In genomic region chr7:944744-945143, GRCh38 we compare ENCODE assay signal across 22 cellular contexts. TPM values are rescaled to one million over a fixed set of nuclear protein-coding genes. Genes with fewer than 3 reads are reported as not detected.
DNase-seq lines count a peak whose midpoint lies in the region; ATAC-seq and TF ChIP-seq lines count a peak whose summit lies in the region.
"Had no signal": no experiment of that assay in that cellular context is flagged by ENCODE, and none has a peak within 500 bp of the region (broad histone marks: within the 10 kb centered on the region; RNA-seq: fewer than 3 reads in every experiment).

No MANE protein-coding gene starts in this region.

- peak overlapping the region; percentile 87 for H3K4me2 ChIP-seq in PC-9
- H3K4me2 ChIP-seq: neural progenitor cell had no signal

- peaks cover 51% of the 10 kb centered on the region for H3K4me1 ChIP-seq in PC-9 (replicated peaks; ENCODE audit: insufficient read depth)
- H3K4me1 ChIP-seq in duodenal mucosa (ENCODE audit: control insufficient read depth in 1 of 2, insufficient read depth in 2 of 2, low read length in 2 of 2), result peaks cover 19 to 22% of the 10 kb centered on the region in 2 donors
- H3K4me1 ChIP-seq in muscle layer of duodenum (ENCODE audit: control insufficient read depth in 1 of 2, insufficient read depth in 2 of 2, low read length in 2 of 2), result no peaks in the 10 kb centered on the region
- peaks cover 0 to 16% (median 2%) of the 10 kb centered on the region in 4 donors for H3K4me1 ChIP-seq in upper lobe of left lung
- H3K4me1 ChIP-seq in BE2C, result no peaks in the 10 kb centered on the region
- H3K4me1 ChIP-seq: adrenal gland, neural progenitor cell, right atrium auricular region had no signal

- TF ChIP-seq EP300 in upper lobe of left lung (IDR thresholded peaks at IDR 0.05), result no peak

- CTCF ChIA-PET in PC-9 (lab: Charles Lee), result no interaction called here

- H3K4me3 ChIP-seq in PC-9, result peak overlapping the region; percentile 45; the same call in 1 of the 2 replicates
- H3K4me3 ChIP-seq in duodenal mucosa (ENCODE audit: low read depth in 1 of 2, low read length in 2 of 2), result peak overlapping the region; percentile 37 to 57
- no peak overlapping the region for H3K4me3 ChIP-seq in muscle layer of duodenum (ENCODE audit: low read depth in 1 of 2, low read length in 2 of 2)
- H3K4me3 ChIP-seq in upper lobe of left lung, result peak overlapping the region in 3 of 4 donors; percentile 40 to 50 (median 45)
- no peak overlapping the region for H3K4me3 ChIP-seq in BE2C (ENCODE audit: low read depth, low read length)
- H3K4me3 ChIP-seq: adrenal gland, neural progenitor cell, right atrium auricular region, SK-N-MC had no signal

- H3K9ac ChIP-seq in duodenal mucosa (ENCODE audit: low read depth in 1 of 2, low read length in 2 of 2), result peak overlapping the region; percentile 61 to 84
- H3K9ac ChIP-seq: neural progenitor cell had no signal

- H3K79me2 ChIP-seq in PC-9 (ENCODE audit: low read depth), result peaks cover 38% of the 10 kb centered on the region

- no peak for TF ChIP-seq CTCF in PC-9 (conservative IDR thresholded peaks at IDR 0.05)
- no peak for TF ChIP-seq CTCF in upper lobe of left lung (IDR thresholded peaks at IDR 0.05)
- no peak for TF ChIP-seq CTCF in BE2C (IDR thresholded peaks at IDR 0.05; ENCODE audit: low read depth, low read length)

- H3F3A ChIP-seq in PC-9 (ENCODE audit: insufficient read depth, low read depth), result peaks cover 47% of the 10 kb centered on the region

- H3K36me3 ChIP-seq in PC-9 (ENCODE audit: low read depth), result no peaks in the 10 kb centered on the region
- no peaks in the 10 kb centered on the region for H3K36me3 ChIP-seq in duodenal mucosa (ENCODE audit: control insufficient read depth in 1 of 2, insufficient read depth in 2 of 2, low read length in 2 of 2)
- no peaks in the 10 kb centered on the region for H3K36me3 ChIP-seq in muscle layer of duodenum (ENCODE audit: control insufficient read depth in 1 of 2, insufficient read depth in 2 of 2, low read length in 2 of 2)
- no peaks in the 10 kb centered on the region for H3K36me3 ChIP-seq in upper lobe of left lung
- H3K36me3 ChIP-seq in BE2C, result no peaks in the 10 kb centered on the region
- H3K36me3 ChIP-seq: adrenal gland, neural progenitor cell, right atrium auricular region had no signal

- intact Hi-C loops in PC-9 (cut with micrococcal nuclease; ENCODE audit: unreplicated experiment), result loop anchor here (1.0 kb wide), 2 partner anchors 8 to 17 kb away; no protein-coding TSS in a partner anchor

- POLR2A ChIA-PET in PC-9 (lab: Charles Lee; ENCODE audit: unreplicated experiment), result interaction anchor here (0.6 kb wide), 2 partner anchors 21 to 113 kb away, joined by 3 read pairs; no protein-coding TSS in a partner anchor

- H4K20me1 ChIP-seq in PC-9 (ENCODE audit: insufficient read depth), result no peaks in the 10 kb centered on the region

- no peak for TF ChIP-seq POLR2A in upper lobe of left lung (IDR thresholded peaks at IDR 0.05)

- H3K9me2 ChIP-seq in PC-9 (ENCODE audit: insufficient read depth), result no peaks in the 10 kb centered on the region

- 84 to 86% methylated on average over 5 of the region's 5 CpGs for WGBS in upper lobe of left lung, 2 donors

- H3K27me3 ChIP-seq in PC-9 (ENCODE audit: insufficient read depth, low read depth) (no peaks in the 10 kb centered on the region), duodenal mucosa (ENCODE audit: control insufficient read depth in 1 of 2, insufficient read depth in 2 of 2, low read length in 2 of 2) (no peaks in the 10 kb centered on the region), muscle layer of duodenum (ENCODE audit: low read depth, low read length) (no peaks in the 10 kb centered on the region), upper lobe of left lung (no peaks in the 10 kb centered on the region), BE2C (no peaks in the 10 kb centered on the region)
- H3K27me3 ChIP-seq: adrenal gland, right atrium auricular region had no signal

- ATAC-seq in upper lobe of left lung (ENCODE audit: low FRiP score in 2 of 2) (no peak), GM18861 (IDR thresholded peaks at IDR 0.05; ENCODE audit: unreplicated experiment) (no peak), GM21576 (IDR thresholded peaks at IDR 0.05; ENCODE audit: unreplicated experiment) (no peak)

- H3K27ac ChIP-seq in PC-9 (peak overlapping the region; percentile 85), duodenal mucosa (ENCODE audit: low read depth, low read length) (peak overlapping the region; percentile 90), muscle layer of duodenum (ENCODE audit: low read length) (peak overlapping the region; percentile 8), upper lobe of left lung (peak overlapping the region in 3 of 4 donors; percentile 77 to 89 (median 80))
- H3K27ac ChIP-seq: adrenal gland, neural progenitor cell, right atrium auricular region, SK-N-MC had no signal

- DNase-seq in PC-9 (no peak), upper lobe of left lung (no peak), BE2C (no peak)
- DNase-seq: adrenal gland; central memory CD4-positive, alpha-beta T cell; effector memory CD4-positive, alpha-beta T cell; head of caudate nucleus; NCI-H1417; NCI-H69; stimulated activated naive CD4-positive, alpha-beta T cell treated with Interleukin-2 at 50 U/mL for 16 hours; T-helper 9 cell had no signal

- no peak overlapping the region for H2AFZ ChIP-seq in PC-9
- H2AFZ ChIP-seq: neural progenitor cell had no signal

- no TSS peak for BruUV-seq in PC-9 (replicated peaks; lab: Mats Ljungman, UMichigan)

- H3K9me3 ChIP-seq in PC-9 (ENCODE audit: insufficient read depth, low read depth), result 0 out of 2 replicates have a peak, but pooled peaks cover 3% of the 10 kb centered on the region
- H3K9me3 ChIP-seq in duodenal mucosa (ENCODE audit: control insufficient read depth in 1 of 2, low read length in 2 of 2), result no peaks in the 10 kb centered on the region
- peaks cover 0 to 4% of the 10 kb centered on the region in 2 donors for H3K9me3 ChIP-seq in muscle layer of duodenum (ENCODE audit: control insufficient read depth in 1 of 2, low read length in 2 of 2)
- H3K9me3 ChIP-seq in upper lobe of left lung, result peaks cover 0 to 5% (median 0%) of the 10 kb centered on the region in 4 donors
- H3K9me3 ChIP-seq in BE2C, result no peaks in the 10 kb centered on the region; the same call in 1 of the 2 replicates
- H3K9me3 ChIP-seq: adrenal gland, right atrium auricular region had no signal

RNA-seq across cellular contexts. Expression of gene ADAP1, which starts 9.7 kb away (rescaled TPM):
- 73.9 and 102 TPM in 2 replicates for total RNA-seq in PC-9 (2021)
- 100 to 1,000 TPM in 1 of 6 donors, 10 to 100 TPM in 5; 31.0 to 109 (median 37.5) TPM for total RNA-seq in upper lobe of left lung
- polyA plus RNA-seq in BE2C (2012; ENCODE audit: insufficient read depth, insufficient read length, low read depth), result 37.8 TPM

RNA-seq across cellular contexts. Expression of gene COX19, which starts 30.6 kb away (rescaled TPM):
- total RNA-seq in PC-9 (2021) (28.9 and 29.3 TPM in 2 replicates), upper lobe of left lung (10 to 100 TPM in 4 of 6 donors, 1 to 10 TPM in 2; 9.1 to 25.1 (median 11.5) TPM)
- polyA plus RNA-seq in BE2C (2012; ENCODE audit: insufficient read depth, insufficient read length, low read depth), result 18.8 TPM

RNA-seq across cellular contexts. Expression of gene CYP2W1, which starts 38.2 kb away (rescaled TPM):
- total RNA-seq in PC-9 (2021) (0.63 TPM in 1 of 2 replicates, not detected in the other), upper lobe of left lung (not detected)
- 0.19 TPM for polyA plus RNA-seq in BE2C (2012; ENCODE audit: insufficient read depth, insufficient read length, low read depth)
- total RNA-seq: activated CD8-positive, alpha-beta memory T cell treated with anti-CD3 and anti-CD28 coated beads for 36 hours; fibroblast of lung; HT1080; mesenteric fat pad; right atrium auricular region had no signal
- polyA plus RNA-seq: fibroblast of lung had no signal

Comparison
In these comparisons a context has a peak if more than half of its experiments do, and no peak if none do; other contexts are left out.
1. H3K27ac ChIP-seq: peak in every context shown above with its lines; median percentile 90 in duodenal mucosa; 85 in PC-9; 80 in upper lobe of left lung; 8 in muscle layer of duodenum.
2. H3K4me3 ChIP-seq: peak in PC-9 (single experiment), duodenal mucosa (2 of 2) and upper lobe of left lung (3 of 4); none in muscle layer of duodenum (0 of 2) and BE2C (single experiment).